ENCODE assay signal across 1 cellular context in the genomic region with DNA sequence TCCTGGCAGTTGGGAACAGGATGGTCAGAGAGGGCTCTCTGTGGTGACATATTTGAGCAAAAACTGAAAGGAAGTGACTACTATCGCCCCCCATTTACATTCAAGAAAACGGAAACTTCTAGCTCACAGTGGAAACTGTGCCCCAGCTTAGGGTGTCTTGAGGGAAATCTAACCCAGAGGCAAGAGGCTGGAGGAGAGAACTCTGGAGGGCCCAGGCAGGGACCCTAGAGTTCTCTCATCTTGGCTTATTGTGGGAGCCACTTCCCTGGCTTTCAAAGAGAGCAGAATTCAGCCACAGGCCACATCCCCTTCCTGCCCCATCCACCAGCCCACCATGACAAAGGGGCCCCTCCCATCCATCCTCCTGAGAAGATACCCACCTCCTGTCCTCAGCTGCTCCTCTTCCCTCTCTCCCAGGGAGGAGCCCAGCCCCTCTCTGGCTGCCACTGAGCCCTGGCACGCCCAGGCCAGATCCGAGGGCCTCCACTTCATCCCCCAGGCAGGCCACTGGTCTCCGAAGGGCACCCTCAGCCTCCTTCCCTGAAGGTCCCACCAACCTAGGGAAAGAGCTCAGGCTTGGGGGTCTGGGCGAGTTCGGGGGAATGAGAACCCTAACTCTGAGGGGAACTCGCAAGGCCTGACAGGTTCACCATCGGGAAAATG.
TF ChIP-seq lines count a peak whose summit lies in the region.

No MANE protein-coding gene starts in this region.

TF ChIP-seq in H1, 55 proteins besides CTCF, POLR2A, EP300 and RAD21:
- TF ChIP-seq EZH2 (IDR thresholded peaks at IDR 0.05; ENCODE audit: low read depth, low read length, severe bottlenecking) (no peak), ASH2L (IDR thresholded peaks at IDR 0.05; ENCODE audit: low read length) (no peak), SP2 (IDR thresholded peaks at IDR 0.05; ENCODE audit: low read length) (no peak), NRF1 (IDR thresholded peaks at IDR 0.05; ENCODE audit: low read depth, low read length) (no peak), NANOG (IDR thresholded peaks at IDR 0.05; ENCODE audit: insufficient read depth, low read depth, low read length, poor library complexity, severe bottlenecking) (no peak), SAP30 (IDR thresholded peaks at IDR 0.05; ENCODE audit: insufficient read depth, insufficient replicate concordance, low read length) (no peak), CBX5 (IDR thresholded peaks at IDR 0.05; ENCODE audit: low read depth, low read length) (no peak), EGR1 (IDR thresholded peaks at IDR 0.05; ENCODE audit: borderline replicate concordance, low read depth, low read length) (no peak), RFX5 (IDR thresholded peaks at IDR 0.05; ENCODE audit: borderline replicate concordance, low read depth, low read length) (no peak), RBBP5 (IDR thresholded peaks at IDR 0.05; ENCODE audit: borderline replicate concordance, low read depth, low read length) (no peak), GTF2F1 (IDR thresholded peaks at IDR 0.05; ENCODE audit: borderline replicate concordance, low read depth, low read length) (no peak), CHD2 (IDR thresholded peaks at IDR 0.05; ENCODE audit: low read length) (no peak)
- TF ChIP-seq, protein P1, sequence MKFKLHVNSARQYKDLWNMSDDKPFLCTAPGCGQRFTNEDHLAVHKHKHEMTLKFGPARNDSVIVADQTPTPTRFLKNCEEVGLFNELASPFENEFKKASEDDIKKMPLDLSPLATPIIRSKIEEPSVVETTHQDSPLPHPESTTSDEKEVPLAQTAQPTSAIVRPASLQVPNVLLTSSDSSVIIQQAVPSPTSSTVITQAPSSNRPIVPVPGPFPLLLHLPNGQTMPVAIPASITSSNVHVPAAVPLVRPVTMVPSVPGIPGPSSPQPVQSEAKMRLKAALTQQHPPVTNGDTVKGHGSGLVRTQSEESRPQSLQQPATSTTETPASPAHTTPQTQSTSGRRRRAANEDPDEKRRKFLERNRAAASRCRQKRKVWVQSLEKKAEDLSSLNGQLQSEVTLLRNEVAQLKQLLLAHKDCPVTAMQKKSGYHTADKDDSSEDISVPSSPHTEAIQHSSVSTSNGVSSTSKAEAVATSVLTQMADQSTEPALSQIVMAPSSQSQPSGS (IDR thresholded peaks at IDR 0.05; ENCODE audit: low read length), result no peak
- TF ChIP-seq, protein P2, sequence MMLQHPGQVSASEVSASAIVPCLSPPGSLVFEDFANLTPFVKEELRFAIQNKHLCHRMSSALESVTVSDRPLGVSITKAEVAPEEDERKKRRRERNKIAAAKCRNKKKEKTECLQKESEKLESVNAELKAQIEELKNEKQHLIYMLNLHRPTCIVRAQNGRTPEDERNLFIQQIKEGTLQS (IDR thresholded peaks at IDR 0.05; ENCODE audit: insufficient read depth, low read depth, low read length), result no peak
- TF ChIP-seq, protein P3, sequence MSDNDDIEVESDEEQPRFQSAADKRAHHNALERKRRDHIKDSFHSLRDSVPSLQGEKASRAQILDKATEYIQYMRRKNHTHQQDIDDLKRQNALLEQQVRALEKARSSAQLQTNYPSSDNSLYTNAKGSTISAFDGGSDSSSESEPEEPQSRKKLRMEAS (IDR thresholded peaks at IDR 0.05), result no peak
